ENCODE assay signal across 8 cellular contexts in the genomic region with DNA sequence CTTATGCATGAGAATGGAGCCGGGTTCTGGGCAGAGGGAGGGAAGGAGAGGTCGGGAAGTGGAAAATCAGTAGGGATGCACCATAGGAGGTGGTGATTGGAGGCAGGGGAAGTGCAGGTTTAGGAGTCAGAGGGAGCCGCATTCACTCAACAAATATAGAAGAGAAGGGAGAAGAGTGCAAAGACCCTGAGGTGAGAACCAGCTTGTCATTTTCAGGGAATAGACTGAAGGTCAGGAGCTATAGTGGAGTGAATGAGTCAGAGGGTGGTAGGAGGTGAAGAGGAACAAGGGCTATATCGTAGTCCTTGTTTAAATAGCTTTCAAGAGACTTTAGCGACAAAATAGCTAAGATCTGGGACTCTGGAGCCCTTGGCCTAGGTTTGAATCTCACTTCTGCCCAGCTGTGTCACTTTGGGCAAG. TPM values are rescaled to one million over a fixed set of nuclear protein-coding genes. Genes with fewer than 3 reads are reported as not detected.
DNase-seq lines count a peak whose midpoint lies in the region; ATAC-seq and TF ChIP-seq lines count a peak whose summit lies in the region.

No MANE protein-coding gene starts in this region.

- intact Hi-C loops in activated CD4-positive, alpha-beta T cell treated with anti-CD3 and anti-CD28 coated beads for 36 hours (cut with DNase I, micrococcal nuclease), result loop anchor here (1.0 to 2.0 kb wide), 13 partner anchors 19 to 618 kb away; partner anchors contain the start of genes COQ8B (in 2 of the 2), ACTMAP (in 1 of the 2), BCKDHA (in 1 of the 2) and C19orf47 (in 1 of the 2)

- H3K4me3 Mint-ChIP-seq in activated CD4-positive, alpha-beta T cell treated with anti-CD3 and anti-CD28 coated beads for 36 hours, result peak overlapping the region; percentile 84
- peak overlapping the region; percentile 92 for H3K4me3 Mint-ChIP-seq in activated naive CD8-positive, alpha-beta T cell treated with anti-CD3 and anti-CD28 coated beads for 36 hours

- H3K27ac Mint-ChIP-seq in activated CD4-positive, alpha-beta T cell treated with anti-CD3 and anti-CD28 coated beads for 36 hours, result peak overlapping the region; percentile 94
- peak overlapping the region; percentile 94 for H3K27ac Mint-ChIP-seq in activated naive CD8-positive, alpha-beta T cell treated with anti-CD3 and anti-CD28 coated beads for 36 hours

- TF ChIP-seq CTCF in foreskin keratinocyte (conservative IDR thresholded peaks at IDR 0.05), result no peak

- H3K27me3 ChIP-seq in thymus (ENCODE audit: control insufficient read depth, insufficient read depth), result no peaks in the 10 kb centered on the region
- no peaks in the 10 kb centered on the region for H3K27me3 ChIP-seq in foreskin keratinocyte

- no peaks in the 10 kb centered on the region for H3K9me3 Mint-ChIP-seq in activated CD4-positive, alpha-beta T cell treated with anti-CD3 and anti-CD28 coated beads for 36 hours (ENCODE audit: low read depth)
- H3K9me3 Mint-ChIP-seq in activated naive CD8-positive, alpha-beta T cell treated with anti-CD3 and anti-CD28 coated beads for 36 hours, result no peaks in the 10 kb centered on the region

- WGBS in thymus, result 31% methylated on average over 5 of the region's 5 CpGs

- H3K4me3 ChIP-seq in thymus (ENCODE audit: low read length), result peak overlapping the region; percentile 97

- CTCF ChIA-PET in activated CD4-positive, alpha-beta T cell treated with anti-CD3 and anti-CD28 coated beads for 36 hours (lab: Charles Lee), result interaction anchor here (0.7 to 4.5 kb wide), 14 partner anchors 8 to 484 kb away, joined by 3 to 47 read pairs (median 7); partner anchors contain the start of genes ACTMAP, COQ8B, EGLN2 and HNRNPUL1

- POLR2A ChIA-PET in activated CD4-positive, alpha-beta T cell treated with anti-CD3 and anti-CD28 coated beads for 36 hours (lab: Charles Lee), result interaction anchor here (0.6 to 3.6 kb wide), 10 partner anchors 18 to 571 kb away, joined by 3 to 46 read pairs (median 4); partner anchors contain the start of genes ACTMAP, EGLN2, HNRNPUL1 and NUMBL

- H3K9me3 ChIP-seq in thymus (ENCODE audit: control insufficient read depth), result no peaks in the 10 kb centered on the region

- no peak for ATAC-seq in activated CD4-positive, alpha-beta T cell treated with anti-CD3 and anti-CD28 coated beads for 36 hours
- ATAC-seq in foreskin keratinocyte (no peak), GM21529 (IDR thresholded peaks at IDR 0.05; ENCODE audit: unreplicated experiment) (no peak)

- H3K36me3 Mint-ChIP-seq in activated CD4-positive, alpha-beta T cell treated with anti-CD3 and anti-CD28 coated beads for 36 hours (ENCODE audit: low read depth), result peaks cover 10% of the 10 kb centered on the region
- H3K36me3 Mint-ChIP-seq in activated naive CD8-positive, alpha-beta T cell treated with anti-CD3 and anti-CD28 coated beads for 36 hours, result peaks cover 17% of the 10 kb centered on the region

- peaks cover 13% of the 10 kb centered on the region for H3K36me3 ChIP-seq in thymus (ENCODE audit: control insufficient read depth, insufficient read depth)

- no peaks in the 10 kb centered on the region for H3K27me3 Mint-ChIP-seq in activated CD4-positive, alpha-beta T cell treated with anti-CD3 and anti-CD28 coated beads for 36 hours
- no peaks in the 10 kb centered on the region for H3K27me3 Mint-ChIP-seq in activated naive CD8-positive, alpha-beta T cell treated with anti-CD3 and anti-CD28 coated beads for 36 hours

- DNase-seq in activated CD4-positive, alpha-beta T cell treated with anti-CD3 and anti-CD28 coated beads for 36 hours, result no peak
- DNase-seq in activated CD4-positive, alpha-beta T cell treated with anti-CD3 and anti-CD28 coated beads for 1 hour, result no peak
- no peak for DNase-seq in activated naive CD8-positive, alpha-beta T cell treated with anti-CD3 and anti-CD28 coated beads for 36 hours
- DNase-seq in kidney tubule cell (ENCODE audit: low spot score) (peak; percentile 43), foreskin keratinocyte (no peak), NCI-H2029 treated with DMSO at 0.1 percent for 48 hours (lab: John Stamatoyannopoulos, UW) (no peak)

- peaks cover 38% of the 10 kb centered on the region for H3K4me1 Mint-ChIP-seq in activated CD4-positive, alpha-beta T cell treated with anti-CD3 and anti-CD28 coated beads for 36 hours
- H3K4me1 Mint-ChIP-seq in activated naive CD8-positive, alpha-beta T cell treated with anti-CD3 and anti-CD28 coated beads for 36 hours, result peaks cover 52% of the 10 kb centered on the region

- H3K27ac ChIP-seq in thymus (ENCODE audit: low read depth) (no peak overlapping the region), foreskin keratinocyte (no peak overlapping the region)

- H3K4me1 ChIP-seq in thymus (ENCODE audit: control insufficient read depth, insufficient read depth, low read length), result peaks cover 12% of the 10 kb centered on the region
- peaks cover 15% of the 10 kb centered on the region for H3K4me1 ChIP-seq in foreskin keratinocyte

RNA-seq across cellular contexts. Expression of gene RAB4B, which starts 0.8 kb away (rescaled TPM):
- total RNA-seq in activated CD4-positive, alpha-beta T cell treated with anti-CD3 and anti-CD28 coated beads for 36 hours, result 10 to 100 TPM; 26.4 to 33.7 TPM
- 10 to 100 TPM; 26.0 to 27.2 TPM for total RNA-seq in activated naive CD8-positive, alpha-beta T cell treated with anti-CD3 and anti-CD28 coated beads for 36 hours
- polyA plus RNA-seq in thymus, result 86.7 TPM
- total RNA-seq in foreskin keratinocyte, result 13.0 and 17.0 TPM in 2 replicates
- polyA plus RNA-seq in foreskin keratinocyte, result 25.7 and 33.1 TPM in 2 replicates

RNA-seq across cellular contexts. Expression of gene MIA, which starts 3.6 kb away (rescaled TPM):
- total RNA-seq in activated CD4-positive, alpha-beta T cell treated with anti-CD3 and anti-CD28 coated beads for 36 hours, result under 1 TPM in 1 of 2 experiments, not detected in 1; 0.57 TPM
- not detected for total RNA-seq in activated naive CD8-positive, alpha-beta T cell treated with anti-CD3 and anti-CD28 coated beads for 36 hours
- polyA plus RNA-seq in thymus (38.7 TPM), foreskin keratinocyte (10.0 and 23.9 TPM in 2 replicates)
- total RNA-seq in foreskin keratinocyte, result 5.6 and 15.4 TPM in 2 replicates

RNA-seq across cellular contexts. Expression of gene EGLN2, which starts 20.1 kb away (rescaled TPM):
- total RNA-seq in activated CD4-positive, alpha-beta T cell treated with anti-CD3 and anti-CD28 coated beads for 36 hours, result 10 to 100 TPM; 85.6 to 86.6 TPM
- total RNA-seq in activated naive CD8-positive, alpha-beta T cell treated with anti-CD3 and anti-CD28 coated beads for 36 hours, result 100 to 1,000 TPM in 1 of 2 experiments, 10 to 100 TPM in 1; 97.2 to 100 TPM
- polyA plus RNA-seq in thymus (90.3 TPM), foreskin keratinocyte (73.2 and 74.2 TPM in 2 replicates)
- 81.3 and 84.6 TPM in 2 replicates for total RNA-seq in foreskin keratinocyte

RNA-seq across cellular contexts. Expression of gene SNRPA, which starts 27.9 kb away (rescaled TPM):
- 100 to 1,000 TPM; 245 to 465 TPM for total RNA-seq in activated CD4-positive, alpha-beta T cell treated with anti-CD3 and anti-CD28 coated beads for 36 hours
- total RNA-seq in activated naive CD8-positive, alpha-beta T cell treated with anti-CD3 and anti-CD28 coated beads for 36 hours, result 100 to 1,000 TPM; 237 to 252 TPM
- polyA plus RNA-seq in thymus (58.4 TPM), foreskin keratinocyte (121 and 130 TPM in 2 replicates)
- 104 and 129 TPM in 2 replicates for total RNA-seq in foreskin keratinocyte

RNA-seq across cellular contexts. Expression of gene ACTMAP, which starts 28.6 kb away (rescaled TPM):
- 10 to 100 TPM; 15.0 to 18.0 TPM for total RNA-seq in activated CD4-positive, alpha-beta T cell treated with anti-CD3 and anti-CD28 coated beads for 36 hours
- 10 to 100 TPM; 13.8 to 15.6 TPM for total RNA-seq in activated naive CD8-positive, alpha-beta T cell treated with anti-CD3 and anti-CD28 coated beads for 36 hours
- polyA plus RNA-seq in thymus, result 7.4 TPM
- total RNA-seq in foreskin keratinocyte, result 2.1 and 2.5 TPM in 2 replicates
- polyA plus RNA-seq in foreskin keratinocyte, result 4.1 and 4.9 TPM in 2 replicates
